8 cellular contexts compared by ENCODE assay signal in the genomic region with DNA sequence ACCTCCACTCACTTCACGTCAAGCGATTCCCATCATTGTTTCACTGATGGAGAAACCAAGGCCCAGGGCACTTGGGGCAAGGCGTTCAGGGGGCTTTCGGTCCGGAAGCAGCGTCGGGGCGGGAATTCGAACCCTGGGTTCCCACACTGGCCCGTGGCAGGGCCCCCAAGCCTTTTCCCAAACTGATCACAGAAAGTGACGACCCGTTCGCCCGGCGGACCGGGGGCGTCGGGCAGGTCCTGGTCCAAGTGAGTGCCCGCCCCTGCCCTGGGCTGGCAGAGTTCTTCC. TPM values are rescaled to one million over a fixed set of nuclear protein-coding genes. Genes with fewer than 3 reads are reported as not detected.
DNase-seq lines count a peak whose midpoint lies in the region; ATAC-seq and TF ChIP-seq lines count a peak whose summit lies in the region.

No MANE protein-coding gene starts in this region.

- peak overlapping the region; percentile 0 to 84 for H2BK12ac ChIP-seq in mesenchymal stem cell (ENCODE audit: low read length in 2 of 2)

- H3K14ac ChIP-seq in mesenchymal stem cell (ENCODE audit: low read length in 2 of 2), result peak overlapping the region in 1 of 2 experiments; percentile 95

- intact Hi-C loops in ascending aorta (cut with DNase I), result loop anchor here (2.0 to 5.0 kb wide), 2 partner anchors 802 to 909 kb away; a partner anchor contains a TSS

- H3K4me2 ChIP-seq in mesenchymal stem cell (ENCODE audit: low read length, poor library complexity, severe bottlenecking), result peak overlapping the region; percentile 99

- no peaks in the 10 kb centered on the region for H3K9me3 ChIP-seq in ascending aorta
- H3K9me3 ChIP-seq in mesenchymal stem cell (ENCODE audit: control insufficient read depth, low read length), result no peaks in the 10 kb centered on the region

- ATAC-seq in HG02623 (IDR thresholded peaks at IDR 0.05; ENCODE audit: unreplicated experiment) (peak; percentile 0), GM21529 (IDR thresholded peaks at IDR 0.05; ENCODE audit: unreplicated experiment) (no peak)

- peak overlapping the region in 1 of 2 experiments; percentile 90 for H3K23ac ChIP-seq in mesenchymal stem cell (ENCODE audit: low read length in 2 of 2)

- peak overlapping the region; percentile 6 to 96 for H3K18ac ChIP-seq in mesenchymal stem cell (ENCODE audit: low read depth in 1 of 2, low read length in 2 of 2)

- peak overlapping the region; percentile 86 for H3K4me3 ChIP-seq in AG09309 (ENCODE audit: control insufficient read depth, low read depth, low read length)
- H3K4me3 ChIP-seq in ascending aorta, result peak overlapping the region; percentile 63 to 72
- H3K4me3 ChIP-seq in mesenchymal stem cell (ENCODE audit: insufficient read depth in 1 of 2, low read depth in 1 of 2, low read length in 2 of 2), result peak overlapping the region; percentile 75 to 99

- peaks cover 7 to 21% of the 10 kb centered on the region in 2 donors for H3K36me3 ChIP-seq in ascending aorta
- H3K36me3 ChIP-seq in mesenchymal stem cell (ENCODE audit: control insufficient read depth in 1 of 2, insufficient read depth in 2 of 2, low read depth in 1 of 2, low read length in 2 of 2), result peaks cover 21 to 22% of the 10 kb centered on the region in 2 experiments

- peaks cover 27% of the 10 kb centered on the region for H3K79me1 ChIP-seq in mesenchymal stem cell (replicated peaks; ENCODE audit: low read length, poor library complexity, severe bottlenecking)

- H2BK120ac ChIP-seq in mesenchymal stem cell (ENCODE audit: low read depth, low read length), result no peak overlapping the region

- 1% methylated on average over 19 of the region's 19 CpGs for WGBS in mesenchymal stem cell

- no peaks in the 10 kb centered on the region for H3K27me3 ChIP-seq in ascending aorta
- H3K27me3 ChIP-seq in mesenchymal stem cell (ENCODE audit: control insufficient read depth in 1 of 2, insufficient read depth in 1 of 2, low read length in 2 of 2), result no peaks in the 10 kb centered on the region

- H2AFZ ChIP-seq in mesenchymal stem cell (ENCODE audit: low read depth, low read length), result peak overlapping the region; percentile 97

- H2AK5ac ChIP-seq in mesenchymal stem cell (ENCODE audit: low read length, severe bottlenecking), result no peak overlapping the region

- H3K4me1 ChIP-seq in ascending aorta (peaks cover 0 to 11% of the 10 kb centered on the region in 2 donors), mesenchymal stem cell (ENCODE audit: control insufficient read depth, insufficient read depth, low read depth, low read length) (peaks cover 5% of the 10 kb centered on the region)

- no peak overlapping the region for H4K91ac ChIP-seq in mesenchymal stem cell (ENCODE audit: low read length)

- H2BK15ac ChIP-seq in mesenchymal stem cell (ENCODE audit: low read depth, poor library complexity, severe bottlenecking), result no peak overlapping the region

- H4K8ac ChIP-seq in mesenchymal stem cell (ENCODE audit: low read length), result peak overlapping the region; percentile 54

- no peak overlapping the region for H2BK5ac ChIP-seq in mesenchymal stem cell (ENCODE audit: low read depth, low read length, poor library complexity, severe bottlenecking)

- peak overlapping the region in 1 of 2 experiments; percentile 63 for H3K4ac ChIP-seq in mesenchymal stem cell (ENCODE audit: low read depth in 1 of 2, low read length in 2 of 2)

- peak overlapping the region; percentile 98 for H3K9ac ChIP-seq in mesenchymal stem cell (ENCODE audit: low read length)

- no peak for TF ChIP-seq CTCF in AG09309 (IDR thresholded peaks at IDR 0.05; ENCODE audit: control insufficient read depth, insufficient read depth, low read depth, low read length, missing control alignments)
- TF ChIP-seq CTCF in ascending aorta (IDR thresholded peaks at IDR 0.05), result no peak

- DNase-seq in AG09309 (ENCODE audit: low read depth) (no peak), ascending aorta (ENCODE audit: low spot score in 2 of 2) (no peak), mesenchymal stem cell (no peak), DMS114 treated with DMSO at 0.1 percent for 48 hours (lab: John Stamatoyannopoulos, UW; ENCODE audit: unreplicated experiment) (no peak), NCI-H2081 treated with DMSO at 0.1 percent for 48 hours (lab: John Stamatoyannopoulos, UW) (no peak), epidermal melanocyte (ENCODE audit: insufficient read length, low spot score) (no peak)

- H3K27ac ChIP-seq in ascending aorta, result peak overlapping the region; percentile 93 to 95
- no peak overlapping the region for H3K27ac ChIP-seq in mesenchymal stem cell (ENCODE audit: low read length, poor library complexity, severe bottlenecking)

RNA-seq across cellular contexts. Expression of a gene that starts 0.9 kb away (rescaled TPM):
- total RNA-seq in ascending aorta, result 31.9 TPM
- 18.6 TPM for polyA plus RNA-seq in mesenchymal stem cell (2013, experiment 1 of 2)
- polyA plus RNA-seq in mesenchymal stem cell (2013, experiment 2 of 2), result 17.0 TPM

RNA-seq across cellular contexts. Expression of a gene that starts 9.1 kb away (rescaled TPM):
- total RNA-seq in ascending aorta, result not detected
- 2.8 TPM for polyA plus RNA-seq in mesenchymal stem cell (2013, experiment 1 of 2)
- 5.9 TPM for polyA plus RNA-seq in mesenchymal stem cell (2013, experiment 2 of 2)
